24 cellular contexts compared by ENCODE assay signal in the genomic region with DNA sequence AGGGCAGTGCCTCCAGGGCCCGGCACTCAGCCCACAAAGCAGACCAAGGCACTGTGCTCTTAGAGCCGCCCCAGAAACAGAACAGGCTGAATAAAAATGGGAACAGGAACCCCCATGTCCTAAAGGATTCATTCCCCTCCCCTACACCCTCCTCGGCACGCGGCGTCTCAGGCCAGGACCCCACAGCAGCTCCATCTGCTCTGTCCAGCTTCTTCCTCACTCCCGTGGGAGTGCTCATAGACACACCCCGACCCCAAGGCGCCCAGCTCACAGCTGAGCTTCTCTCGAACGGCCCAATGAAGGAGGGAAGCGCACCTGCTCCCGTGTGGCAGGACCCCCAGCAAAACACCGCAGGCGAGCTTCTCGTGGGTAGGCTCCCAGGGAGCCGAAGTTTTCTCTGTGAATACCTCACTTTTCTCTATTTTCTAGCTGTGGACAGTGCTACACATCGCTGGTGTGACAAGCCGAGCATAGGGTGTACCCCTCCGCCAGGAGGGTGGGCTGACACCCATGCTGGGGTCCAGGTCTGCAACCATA. TPM values are rescaled to one million over a fixed set of nuclear protein-coding genes. Genes with fewer than 3 reads are reported as not detected.
DNase-seq lines count a peak whose midpoint lies in the region; ATAC-seq, FAIRE-seq and TF ChIP-seq lines count a peak whose summit lies in the region.
"Had no signal": no experiment of that assay in that cellular context is flagged by ENCODE, and none has a peak within 500 bp of the region (broad histone marks: within the 10 kb centered on the region; RNA-seq: fewer than 3 reads in every experiment).

No MANE protein-coding gene starts in this region.

- ATAC-seq in aorta (ENCODE audit: low FRiP score) (no peak), sciatic nerve (no peak)
- ATAC-seq: GM12878, GM23338, HCT116 had no signal

- no peaks in the 10 kb centered on the region for H3K9me3 ChIP-seq in BLaER1 treated with 17β-estradiol and CSF1 and Interleukin-3, amounts not matched to agents 10 nM and 100 nM (replicated peaks in 1 of 11)
- H3K9me3 ChIP-seq in kidney (ENCODE audit: control insufficient read depth in 1 of 2, low read length in 2 of 2) (no peaks in the 10 kb centered on the region), aorta (ENCODE audit: control insufficient read depth, low read length) (no peaks in the 10 kb centered on the region)
- H3K9me3 ChIP-seq in effector memory CD4-positive, alpha-beta T cell (ENCODE audit: control insufficient read depth, low read length) = no peaks in the 10 kb centered on the region

- H3K9ac ChIP-seq in BLaER1 treated with 17β-estradiol and CSF1 and Interleukin-3, amounts not matched to agents 10 nM and 100 nM = peak overlapping the region in 4 of 11 experiments; percentile 8 to 81 (median 78); a peak in 9 of 22 replicates
- no peak overlapping the region for H3K9ac ChIP-seq in kidney (ENCODE audit: low read length in 2 of 2)

- intact Hi-C loops in kidney (cut with DNase I) (no loop called here), aorta (cut with DNase I) (no loop called here), sciatic nerve (cut with DNase I) (no loop called here)

- no peak for FAIRE-seq in kidney (lab: Jason Lieb, UNC)
- FAIRE-seq: D721Med, GM12878, GM18507 had no signal

- peak; percentile 66 for DNase-seq in kidney
- DNase-seq in aorta = no peak
- DNase-seq in effector memory CD4-positive, alpha-beta T cell = no peak
- no peak for DNase-seq in sciatic nerve (ENCODE audit: low spot score)
- DNase-seq: CD4-positive, alpha-beta T cell; CD8-positive, alpha-beta memory T cell; DMS 273 treated with DMSO at 0.1 percent for 48 hours; DMS79; EL; GDM1; H9; HFFc6 had no signal

- no peak for TF ChIP-seq RAD21 in Ishikawa (IDR thresholded peaks at IDR 0.05; ENCODE audit: low read depth)

- peaks cover 0 to 43% (median 0%) of the 10 kb centered on the region in 11 experiments; a peak in 7 of 22 replicates for H3K27me3 ChIP-seq in BLaER1 treated with 17β-estradiol and CSF1 and Interleukin-3, amounts not matched to agents 10 nM and 100 nM
- no peaks in the 10 kb centered on the region for H3K27me3 ChIP-seq in aorta (ENCODE audit: control insufficient read depth in 1 of 2, insufficient read depth in 2 of 2, low read length in 1 of 2)
- no peaks in the 10 kb centered on the region for H3K27me3 ChIP-seq in effector memory CD4-positive, alpha-beta T cell (replicated peaks; ENCODE audit: control insufficient read depth, insufficient read depth, low read length, poor library complexity, severe bottlenecking)

- 85 to 89% methylated on average over 20 of the region's 20 CpGs for WGBS in aorta, 2 donors

- no peak for TF ChIP-seq CTCF in kidney (IDR thresholded peaks at IDR 0.05; ENCODE audit: borderline replicate concordance, extremely low read depth, insufficient read depth)

- H3K36me3 ChIP-seq in BLaER1 treated with 17β-estradiol and CSF1 and Interleukin-3, amounts not matched to agents 10 nM and 100 nM = no peaks in the 10 kb centered on the region
- H3K36me3 ChIP-seq in kidney (ENCODE audit: control insufficient read depth in 1 of 2, insufficient read depth in 2 of 2, low read length in 2 of 2) (no peaks in the 10 kb centered on the region), aorta (ENCODE audit: control insufficient read depth in 1 of 2, insufficient read depth in 2 of 2, low read length in 1 of 2) (no peaks in the 10 kb centered on the region)
- no peaks in the 10 kb centered on the region for H3K36me3 ChIP-seq in effector memory CD4-positive, alpha-beta T cell (ENCODE audit: control insufficient read depth, insufficient read depth, low read length)

- H3K4me3 ChIP-seq in BLaER1 treated with 17β-estradiol and CSF1 and Interleukin-3, amounts not matched to agents 10 nM and 100 nM = no peak overlapping the region; a peak in 1 of 20 replicates
- no peak overlapping the region for H3K4me3 ChIP-seq in kidney (ENCODE audit: low read length in 2 of 2)
- H3K4me3 ChIP-seq in aorta (ENCODE audit: low read length in 2 of 2) = no peak overlapping the region
- H3K4me3 ChIP-seq in effector memory CD4-positive, alpha-beta T cell (ENCODE audit: insufficient read depth, low read depth, low read length, poor library complexity, severe bottlenecking) = no peak overlapping the region
- H3K4me3 ChIP-seq: GM12878, GM23338 had no signal

- H3K4me1 ChIP-seq in BLaER1 treated with 17β-estradiol and CSF1 and Interleukin-3, amounts not matched to agents 10 nM and 100 nM = peaks cover 58 to 100% (median 99%) of the 10 kb centered on the region in 10 experiments
- no peaks in the 10 kb centered on the region for H3K4me1 ChIP-seq in kidney (ENCODE audit: control insufficient read depth in 1 of 2, insufficient read depth in 1 of 2, low read depth in 1 of 2, low read length in 2 of 2)
- H3K4me1 ChIP-seq in aorta (ENCODE audit: control insufficient read depth in 1 of 2, insufficient read depth in 2 of 2, low read length in 2 of 2) = no peaks in the 10 kb centered on the region
- H3K4me1 ChIP-seq in effector memory CD4-positive, alpha-beta T cell (ENCODE audit: control insufficient read depth, insufficient read depth, low read length, poor library complexity, severe bottlenecking) = no peaks in the 10 kb centered on the region

- peak overlapping the region in 2 of 11 experiments; percentile 7 to 38; a peak in 3 of 22 replicates for H3K27ac ChIP-seq in BLaER1 treated with 17β-estradiol and CSF1 and Interleukin-3, amounts not matched to agents 10 nM and 100 nM
- H3K27ac ChIP-seq in kidney (ENCODE audit: low read depth in 2 of 2, low read length in 2 of 2) = no peak overlapping the region
- H3K27ac ChIP-seq in aorta (ENCODE audit: low read depth in 1 of 2, low read length in 2 of 2) = no peak overlapping the region
- no peak overlapping the region for H3K27ac ChIP-seq in effector memory CD4-positive, alpha-beta T cell (ENCODE audit: insufficient read depth, low read length, poor library complexity, severe bottlenecking)

- peaks cover 0 to 11% (median 0%) of the 10 kb centered on the region in 11 experiments; a peak in 2 of 22 replicates for H4K20me1 ChIP-seq in BLaER1 treated with 17β-estradiol and CSF1 and Interleukin-3, amounts not matched to agents 10 nM and 100 nM

- peak overlapping the region; percentile 3 to 100 (median 97); a peak in 20 of 22 replicates for H3K4me2 ChIP-seq in BLaER1 treated with 17β-estradiol and CSF1 and Interleukin-3, amounts not matched to agents 10 nM and 100 nM
- H3K4me2 ChIP-seq: GM23338 had no signal

- no peak for TF ChIP-seq EP300 in Ishikawa (IDR thresholded peaks at IDR 0.05; ENCODE audit: borderline replicate concordance)

TF ChIP-seq in Ishikawa, 13 proteins besides CTCF, POLR2A, EP300 and RAD21:
- TF ChIP-seq ZBTB7A (IDR thresholded peaks at IDR 0.05; ENCODE audit: low read depth) (0 out of 2 replicates have a peak, but pooled peaks have one; percentile 61), TEAD4 (IDR thresholded peaks at IDR 0.05) (no peak), CREB1 (IDR thresholded peaks at IDR 0.05; ENCODE audit: low read depth) (no peak), MAX (IDR thresholded peaks at IDR 0.05) (no peak)
TF ChIP-seq in Ishikawa: peak in this region for 1.

RNA-seq across cellular contexts. Expression of gene QSOX2, which starts 15.4 kb away (rescaled TPM):
- 10.1 TPM for total RNA-seq in kidney
- polyA plus RNA-seq in kidney (ENCODE audit: insufficient read depth, low read depth, low replicate concordance) = 4.0 TPM
- 1 to 10 TPM; 6.8 to 7.9 TPM for total RNA-seq in aorta
- 1 to 10 TPM; 1.0 to 5.7 TPM for polyA plus RNA-seq in aorta
- total RNA-seq in sciatic nerve = 7.5 TPM

RNA-seq across cellular contexts. Expression of gene CCDC187, which starts 42.9 kb away (rescaled TPM):
- 2.3 TPM for total RNA-seq in kidney
- polyA plus RNA-seq in kidney (ENCODE audit: insufficient read depth, low read depth, low replicate concordance) = 0.84 TPM
- total RNA-seq in aorta = not detected
- not detected for polyA plus RNA-seq in aorta
- total RNA-seq in sciatic nerve = 0.13 TPM
- total RNA-seq: A673; CD4-positive, alpha-beta T cell; CD8-positive, alpha-beta memory T cell; H4; HFFc6 had no signal
- polyA plus RNA-seq: BJ; CD14-positive monocyte; CD8-positive, alpha-beta memory T cell; GM23338 had no signal

RNA-seq across cellular contexts. Expression of gene LHX3, which starts 56.1 kb away (rescaled TPM):
- total RNA-seq in kidney = not detected
- not detected for polyA plus RNA-seq in kidney (ENCODE audit: insufficient read depth, low read depth, low replicate concordance)
- total RNA-seq in aorta = not detected
- polyA plus RNA-seq in aorta = not detected
- not detected for total RNA-seq in sciatic nerve
- total RNA-seq: A172; CD8-positive, alpha-beta memory T cell; GM12878; GM23338; H4; H9; HFFc6 had no signal
- polyA plus RNA-seq: BJ; CD14-positive monocyte; CD8-positive, alpha-beta memory T cell; GM12878 had no signal
